In genomic region chr10:122341141-122341810, GRCh38 we compare ENCODE assay signal across 19 cellular contexts. TPM values are rescaled to one million over a fixed set of nuclear protein-coding genes. Genes with fewer than 3 reads are reported as not detected.
DNase-seq lines count a peak whose midpoint lies in the region; ATAC-seq and TF ChIP-seq lines count a peak whose summit lies in the region.
"Had no signal": no experiment of that assay in that cellular context is flagged by ENCODE, and none has a peak within 500 bp of the region (broad histone marks: within the 10 kb centered on the region; RNA-seq: fewer than 3 reads in every experiment).

No MANE protein-coding gene starts in this region.

- TF ChIP-seq POLR2A in Peyer's patch (IDR thresholded peaks at IDR 0.05), result no peak

- no peak overlapping the region for H3K4me3 ChIP-seq in HUES6 (ENCODE audit: low read depth, low read length)
- no peak overlapping the region for H3K4me3 ChIP-seq in right cardiac atrium (ENCODE audit: low read length)
- no peak overlapping the region for H3K4me3 ChIP-seq in psoas muscle
- H3K4me3 ChIP-seq in Peyer's patch, result no peak overlapping the region
- H3K4me3 ChIP-seq: colonic mucosa, mucosa of descending colon had no signal

- H3K4me1 ChIP-seq in HUES6 (ENCODE audit: control insufficient read depth, insufficient read depth, low read length) (peaks cover 6% of the 10 kb centered on the region), right cardiac atrium (ENCODE audit: control insufficient read depth, insufficient read depth, low read length) (no peaks in the 10 kb centered on the region), psoas muscle (peaks cover 8% of the 10 kb centered on the region), Peyer's patch (peaks cover 0 to 14% (median 0%) of the 10 kb centered on the region in 4 donors)

- peak overlapping the region; percentile 7 for H3K9ac ChIP-seq in HUES6 (ENCODE audit: low read length)
- H3K9ac ChIP-seq: KMS-11 had no signal

- peaks cover 9% of the 10 kb centered on the region; the same call in 1 of the 2 replicates for H3K9me3 ChIP-seq in HUES6 (ENCODE audit: control insufficient read depth, insufficient read depth, low read depth, low read length)
- H3K9me3 ChIP-seq in right cardiac atrium (ENCODE audit: control insufficient read depth, low read length), result no peaks in the 10 kb centered on the region
- H3K9me3 ChIP-seq in psoas muscle, result no peaks in the 10 kb centered on the region
- H3K9me3 ChIP-seq in Peyer's patch, result no peaks in the 10 kb centered on the region
- H3K9me3 ChIP-seq: colonic mucosa, mucosa of descending colon had no signal

- TF ChIP-seq CTCF in psoas muscle (IDR thresholded peaks at IDR 0.05) (no peak), Peyer's patch (IDR thresholded peaks at IDR 0.05) (no peak)

- H3K36me3 ChIP-seq in HUES6 (ENCODE audit: control insufficient read depth, insufficient read depth, low read length) (no peaks in the 10 kb centered on the region), psoas muscle (ENCODE audit: insufficient read depth in 1 of 2, low read depth in 1 of 2) (no peaks in the 10 kb centered on the region), Peyer's patch (no peaks in the 10 kb centered on the region)
- H3K36me3 ChIP-seq: colonic mucosa had no signal

- WGBS in right cardiac atrium, result 49% methylated on average over 11 of the region's 11 CpGs
- 43 to 48% (median 46%) methylated on average over 11 of the region's 11 CpGs for WGBS in psoas muscle, 3 donors

- H3K27ac ChIP-seq in HUES6 (ENCODE audit: low read depth, low read length), result no peak overlapping the region
- peak overlapping the region; percentile 40 for H3K27ac ChIP-seq in right cardiac atrium (ENCODE audit: low read length)
- H3K27ac ChIP-seq in psoas muscle, result no peak overlapping the region
- peak overlapping the region in 1 of 4 donors; percentile 38 for H3K27ac ChIP-seq in Peyer's patch
- H3K27ac ChIP-seq: colonic mucosa, KMS-11 had no signal

- DNase-seq in ecto neural progenitor cell (ENCODE audit: low spot score) (peak; percentile 23), right cardiac atrium (no peak), psoas muscle (no peak), SKM-1 treated with dmso at 0.1 percent for 144 hours (lab: John Stamatoyannopoulos, UW; ENCODE audit: unreplicated experiment) (no peak), Peyer's patch (no peak)
- DNase-seq: activated CD4-positive, CD25-positive, alpha-beta regulatory T cell; activated gamma-delta T cell treated with Interleukin-2 at 50 U/mL for 16 hours; anterior cingulate cortex; CD8-positive, alpha-beta T cell; colonic mucosa; DND-41; mucosa of descending colon; NCI-H1105; T-helper 2 cell had no signal

- H3K27me3 ChIP-seq in HUES6 (ENCODE audit: control insufficient read depth, insufficient read depth, low read length) (no peaks in the 10 kb centered on the region), right cardiac atrium (ENCODE audit: control insufficient read depth, insufficient read depth) (no peaks in the 10 kb centered on the region), psoas muscle (ENCODE audit: insufficient read depth in 3 of 3, low read length in 2 of 3) (no peaks in the 10 kb centered on the region), Peyer's patch (no peaks in the 10 kb centered on the region)
- H3K27me3 ChIP-seq: colonic mucosa had no signal

- intact Hi-C loops in right cardiac atrium (cut with DNase I), result loop anchor here in 2 of 4 donors (5.0 to 10.0 kb wide), 3 partner anchors 91 to 224 kb away; partner anchors contain the start of gene DMBT1 (in 1 of the 2)
- intact Hi-C loops in psoas muscle (cut with DNase I), result loop anchor here (5.0 to 10.0 kb wide), 4 partner anchors 34 to 224 kb away; partner anchors contain the start of gene DMBT1 (in 1 of the 2)

- ATAC-seq in right cardiac atrium (peak; percentile 59 to 60), psoas muscle (peak; percentile 27 to 81 (median 71)), GM18870 (IDR thresholded peaks at IDR 0.05; ENCODE audit: unreplicated experiment) (no peak), HG02623 (IDR thresholded peaks at IDR 0.05; ENCODE audit: unreplicated experiment) (no peak)
- ATAC-seq: CD8-positive, alpha-beta T cell; mucosa of descending colon; stimulated activated memory B cell treated with anti-CD40 and anti-IgM and Interleukin-4, amounts not matched to agents 10 μg/mL and 1 μg/mL and 100 μg/mL, for 72 hours had no signal

RNA-seq across cellular contexts. Expression of gene PLEKHA1, which starts 33.2 kb away (rescaled TPM):
- total RNA-seq in right cardiac atrium (10 to 100 TPM; 35.8 to 42.8 (median 39.6) TPM), psoas muscle (10 to 100 TPM; 41.2 to 64.9 (median 57.4) TPM), Peyer's patch (10 to 100 TPM; 15.7 to 62.0 (median 43.9) TPM)
- polyA plus RNA-seq in right cardiac atrium (15.7 TPM), psoas muscle (10 to 100 TPM; 29.5 to 75.3 (median 36.2) TPM)

Comparison
In these comparisons a context has a peak if more than half of its experiments do, and no peak if none do; other contexts are left out.
1. ATAC-seq: peak in right cardiac atrium (2 of 2) and psoas muscle (4 of 4); none in GM18870 (single experiment) and HG02623 (single experiment).